In the genomic region with DNA sequence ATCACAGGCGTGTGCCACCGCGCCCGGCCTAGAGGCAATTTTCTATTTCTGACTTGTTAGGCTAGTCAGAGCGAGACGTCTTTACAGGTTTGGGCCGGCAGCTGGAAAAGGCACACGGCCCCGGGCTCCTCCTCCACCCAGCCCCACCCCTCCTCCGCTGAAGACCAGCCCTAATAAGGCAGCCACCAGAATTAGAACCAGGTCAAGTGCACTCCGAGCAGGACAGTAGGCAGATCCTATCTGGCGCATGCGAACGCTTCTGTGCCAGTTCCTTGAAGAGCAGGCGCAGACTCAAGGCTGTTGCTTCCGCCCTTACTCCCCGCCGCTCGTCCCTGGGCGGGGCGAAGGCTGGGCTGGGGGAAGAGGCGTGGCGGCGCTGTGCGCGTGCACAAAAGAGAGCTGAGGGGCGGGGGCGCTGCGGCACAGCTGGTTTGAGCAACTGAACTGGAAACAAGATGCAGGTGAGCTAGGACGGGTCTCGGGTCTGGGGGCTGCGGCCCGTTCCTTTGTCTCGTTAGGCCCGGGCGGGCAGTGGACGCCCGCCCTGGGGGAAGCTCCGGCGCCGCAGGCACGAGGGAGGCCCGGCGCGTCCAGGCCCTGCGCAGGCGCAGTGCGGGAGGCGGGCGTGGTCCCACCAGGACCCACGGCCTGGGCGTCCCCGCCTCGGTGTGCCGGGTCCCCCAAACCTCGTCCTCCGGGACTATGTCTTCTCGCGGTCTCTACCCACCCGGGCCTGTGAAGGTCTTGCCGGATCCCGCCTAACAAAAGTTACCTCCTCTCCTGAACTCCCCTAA, we compare ENCODE assay signal across 8 cellular contexts. TPM values are rescaled to one million over a fixed set of nuclear protein-coding genes. Genes with fewer than 3 reads are reported as not detected.
DNase-seq lines count a peak whose midpoint lies in the region; ATAC-seq and TF ChIP-seq lines count a peak whose summit lies in the region.

TSS of gene PDCL3 (plus strand) at position 381 of the 794 bp plus-strand sequence. CDS start at position 456, 75 bp downstream.

- peak; percentile 78 for TF ChIP-seq POLR2A in GM18951 (IDR thresholded peaks at IDR 0.05; ENCODE audit: extremely low read depth, insufficient read depth, insufficient read length)

- H3K27me3 Mint-ChIP-seq in activated B cell treated with CpG ODN at 0.5 μM for 24 hours (no peaks in the 10 kb centered on the region), immature natural killer cell (ENCODE audit: low read depth in 3 of 3) (peaks cover 6 to 10% (median 6%) of the 10 kb centered on the region in 3 donors)

- peak; percentile 10 for TF ChIP-seq CTCF in AG09319 (IDR thresholded peaks at IDR 0.05; ENCODE audit: low read depth, low read length)
- no peak for TF ChIP-seq CTCF in activated B cell treated with CpG ODN at 0.5 μM for 24 hours (IDR thresholded peaks at IDR 0.05)

- peak; percentile 99 for DNase-seq in AG09319 (ENCODE audit: extremely low read depth, low read depth)
- peak; percentile 96 for DNase-seq in NCI-H345 (lab: John Stamatoyannopoulos, UW)
- DNase-seq in activated B cell treated with CpG ODN at 0.5 μM for 24 hours = peak; percentile 98
- peak; percentile 41 to 98 (median 94) for DNase-seq in caudate nucleus (lab: John Stamatoyannopoulos, UW)
- peak; percentile 96 to 97 (median 97) for DNase-seq in immature natural killer cell
- peak; percentile 97 for DNase-seq in smooth muscle cell of the brain vasculature (ENCODE audit: low read depth, low spot score)

- H3K27ac Mint-ChIP-seq in activated B cell treated with CpG ODN at 0.5 μM for 24 hours = peak within 1 kb of the TSS; percentile 98
- H3K27ac Mint-ChIP-seq in immature natural killer cell = peak within 1 kb of the TSS; percentile 90 to 98 (median 96)

- H3K36me3 Mint-ChIP-seq in activated B cell treated with CpG ODN at 0.5 μM for 24 hours (ENCODE audit: low read depth) (peaks cover 21% of the 10 kb centered on the region), immature natural killer cell (peaks cover 8 to 14% (median 10%) of the 10 kb centered on the region in 3 donors)

- CTCF ChIA-PET in activated B cell treated with CpG ODN at 0.5 μM for 24 hours (lab: Charles Lee) = interaction anchor here (0.7 to 1.6 kb wide), 4 partner anchors 18 to 379 kb away, joined by 3 to 8 read pairs (median 3); no protein-coding TSS in a partner anchor

- peak within 1 kb of the TSS; percentile 93 for H3K27ac ChIP-seq in caudate nucleus (ENCODE audit: low read depth, low read length)

- no peaks in the 10 kb centered on the region for H3K9me3 Mint-ChIP-seq in activated B cell treated with CpG ODN at 0.5 μM for 24 hours
- H3K9me3 Mint-ChIP-seq in immature natural killer cell = no peaks in the 10 kb centered on the region

- ATAC-seq in HG03196 (IDR thresholded peaks at IDR 0.05; ENCODE audit: unreplicated experiment) = peak; percentile 96
- peak; percentile 89 for ATAC-seq in activated B cell treated with CpG ODN at 0.5 μM for 24 hours (ENCODE audit: low read depth)

- in situ Hi-C loops in GM18951 (cut with MboI; ENCODE audit: low sequenced_read_pairs, unreplicated experiment) = no loop called here

- POLR2A ChIA-PET in activated B cell treated with CpG ODN at 0.5 μM for 24 hours (lab: Charles Lee) = interaction anchor here (0.5 to 2.5 kb wide), 18 partner anchors 8 to 1226 kb away, joined by 3 to 71 read pairs (median 5); partner anchors contain the start of genes AFF3, CHST10, EIF5B and RNF149

- H3K4me3 Mint-ChIP-seq in activated B cell treated with CpG ODN at 0.5 μM for 24 hours (peak within 1 kb of the TSS; percentile 90), immature natural killer cell (peak within 1 kb of the TSS; percentile 92 to 98 (median 94))

- peaks cover 21% of the 10 kb centered on the region for H3K4me1 Mint-ChIP-seq in activated B cell treated with CpG ODN at 0.5 μM for 24 hours
- peaks cover 26 to 36% of the 10 kb centered on the region in 2 donors for H3K4me1 Mint-ChIP-seq in immature natural killer cell

- intact Hi-C loops in activated B cell treated with CpG ODN at 0.5 μM for 24 hours (cut with micrococcal nuclease) = loop anchor here (1.0 to 10.0 kb wide), 11 partner anchors 18 to 1408 kb away; partner anchors contain the start of genes AFF3, CHST10, CNOT11 and LIPT1

RNA-seq across cellular contexts. Expression of gene PDCL3, which starts in this region (rescaled TPM):
- 26.1 and 27.8 TPM in 2 replicates for total RNA-seq in activated B cell treated with CpG ODN at 0.5 μM for 24 hours
- polyA plus RNA-seq in immature natural killer cell = 10 to 100 TPM; 54.7 to 62.1 (median 61.5) TPM

Comparison
In these comparisons a context has a peak if more than half of its experiments do, and no peak if none do; other contexts are left out.
1. Peak in every context shown above with its lines: DNase-seq, ATAC-seq and H3K27ac ChIP-seq.